1 cellular context compared by ENCODE assay signal in genomic region chr2:54981409-54981808, GRCh38.
TF ChIP-seq lines count a peak whose summit lies in the region.

No MANE protein-coding gene starts in this region.

TF ChIP-seq in HepG2, 621 proteins besides CTCF, POLR2A, EP300 and RAD21 (continued from another document):
- TF ChIP-seq ARID4A (CRISPR knock-in tag; IDR thresholded peaks at IDR 0.05; ENCODE audit: borderline replicate concordance), result no peak
- no peak for TF ChIP-seq PLRG1 (conservative IDR thresholded peaks at IDR 0.05)
